Comparison of ENCODE assay signal across 22 cellular contexts in the genomic region with DNA sequence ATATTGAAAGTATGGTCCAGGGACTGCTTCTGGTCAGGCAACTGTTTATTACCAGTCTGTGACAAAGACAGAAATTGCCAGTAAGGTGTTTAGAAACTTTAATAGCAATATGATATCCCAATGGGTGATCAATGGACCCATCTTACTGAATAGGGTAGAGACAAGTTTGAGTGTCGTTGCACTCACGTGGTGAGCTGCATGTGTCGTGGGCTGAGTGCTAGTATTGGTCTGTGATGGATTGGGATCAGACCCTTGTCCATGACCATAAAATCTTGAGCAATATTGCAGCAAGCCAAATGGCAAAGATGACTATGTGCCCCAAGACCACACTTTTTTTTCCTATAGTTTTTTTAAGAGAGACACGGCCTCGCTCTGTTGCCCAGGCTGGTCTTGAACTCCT.
DNase-seq lines count a peak whose midpoint lies in the region; ATAC-seq, FAIRE-seq and TF ChIP-seq lines count a peak whose summit lies in the region.
"Had no signal": no experiment of that assay in that cellular context is flagged by ENCODE, and none has a peak within 500 bp of the region (broad histone marks: within the 10 kb centered on the region; RNA-seq: fewer than 3 reads in every experiment).

No MANE protein-coding gene starts in this region.

- FAIRE-seq in GM12891 (lab: Jason Lieb, UNC), result peak; percentile 45

- DNase-seq in activated T-cell treated with anti-CD3 and anti-CD28 coated beads, Interleukin-2, amount 50 U/mL, for 72 hours, result peak in 1 of 2 donors; percentile 18
- DNase-seq in activated T-cell treated with anti-CD3 and anti-CD28 coated beads for 4 hours (no peak), GM12891 (ENCODE audit: insufficient read length, low spot score) (no peak), SJCRH30 (no peak), osteocyte (ENCODE audit: extremely low spot score, unreplicated experiment) (no peak), DMS153 treated with DMSO at 0.1 percent for 48 hours (lab: John Stamatoyannopoulos, UW; ENCODE audit: unreplicated experiment) (no peak), gastrocnemius medialis (no peak)
- DNase-seq: activated effector memory CD4-positive, alpha-beta T cell treated with Interleukin-2 at 50 U/mL for 16 hours; CD4-positive, CD25-positive, alpha-beta regulatory T cell; glutamatergic neuron; H9; NCI-H146; NCI-H2171; NCI-H524 treated with DMSO at 0.1 percent for 48 hours; ovary; WERI-Rb-1 had no signal

- H3K36me3 ChIP-seq in SJCRH30 (peaks cover 23% of the 10 kb centered on the region; the same call in 1 of the 2 replicates), gastrocnemius medialis (no peaks in the 10 kb centered on the region)
- H3K36me3 ChIP-seq: ovary, WERI-Rb-1 had no signal

- TF ChIP-seq CTCF in osteocyte (IDR thresholded peaks at IDR 0.05) (no peak), gastrocnemius medialis (IDR thresholded peaks at IDR 0.05 in 4 of 5, conservative IDR thresholded peaks at IDR 0.05 in 1 of 5) (no peak)

- H3K27ac Mint-ChIP-seq in activated T-cell treated with anti-CD3 and anti-CD28 coated beads, Interleukin-2, amount 50 U/mL, for 72 hours, result peak overlapping the region; percentile 91
- H3K27ac Mint-ChIP-seq in osteocyte (ENCODE audit: unreplicated experiment), result peak overlapping the region; percentile 81
- H3K27ac Mint-ChIP-seq: CD4-positive, CD25-positive, alpha-beta regulatory T cell; dendritic cell treated with granulocyte-macrophage colony-stimulating factor and Interleukin-4, amounts not matched to agents 40 ng/mL and 50 ng/mL, for 4 days; H9; memory B cell had no signal

- TF ChIP-seq POLR2A in GM12891 (IDR thresholded peaks at IDR 0.05; ENCODE audit: low read depth, low read length) (no peak), gastrocnemius medialis (IDR thresholded peaks at IDR 0.05) (no peak)

- peaks cover 0 to 3% of the 10 kb centered on the region in 2 donors for H3K36me3 Mint-ChIP-seq in activated T-cell treated with anti-CD3 and anti-CD28 coated beads, Interleukin-2, amount 50 U/mL, for 72 hours (ENCODE audit: insufficient read depth in 2 of 2)
- H3K36me3 Mint-ChIP-seq in osteocyte (ENCODE audit: unreplicated experiment), result peaks cover 6% of the 10 kb centered on the region
- H3K36me3 Mint-ChIP-seq: CD4-positive, CD25-positive, alpha-beta regulatory T cell; memory B cell had no signal

- H3K27ac ChIP-seq in SJCRH30 (peak overlapping the region; percentile 55), gastrocnemius medialis (peak overlapping the region in 1 of 4 donors; percentile 23)
- H3K27ac ChIP-seq: ovary, SK-N-MC, WERI-Rb-1 had no signal

- peak; percentile 45 to 66 for ATAC-seq in activated T-cell treated with anti-CD3 and anti-CD28 coated beads, Interleukin-2, amount 50 U/mL, for 72 hours (replicated peaks in 1 of 2)
- ATAC-seq in gastrocnemius medialis (no peak), HG02970 (IDR thresholded peaks at IDR 0.05; ENCODE audit: low FRiP score, unreplicated experiment) (no peak)

- in situ Hi-C loops in gastrocnemius medialis (cut with MboI; ENCODE audit: low sequenced_read_pairs in 4 of 4), result loop anchor here in 2 of 4 donors (10.0 to 25.0 kb wide), 3 partner anchors 307 to 332 kb away; no protein-coding TSS in a partner anchor

- peaks cover 12% of the 10 kb centered on the region for H3K27me3 Mint-ChIP-seq in activated T-cell treated with anti-CD3 and anti-CD28 coated beads, Interleukin-2, amount 50 U/mL, for 72 hours (ENCODE audit: low read depth)
- H3K27me3 Mint-ChIP-seq in osteocyte (ENCODE audit: unreplicated experiment), result no peaks in the 10 kb centered on the region
- H3K27me3 Mint-ChIP-seq: memory B cell had no signal

- H3K27me3 ChIP-seq in SJCRH30 (no peaks in the 10 kb centered on the region), gastrocnemius medialis (no peaks in the 10 kb centered on the region)
- H3K27me3 ChIP-seq: ovary, right atrium auricular region had no signal

- peak overlapping the region; percentile 56 to 78 for H3K4me3 Mint-ChIP-seq in activated T-cell treated with anti-CD3 and anti-CD28 coated beads, Interleukin-2, amount 50 U/mL, for 72 hours
- no peak overlapping the region for H3K4me3 Mint-ChIP-seq in osteocyte (ENCODE audit: unreplicated experiment)
- H3K4me3 Mint-ChIP-seq: CD4-positive, CD25-positive, alpha-beta regulatory T cell; dendritic cell treated with granulocyte-macrophage colony-stimulating factor and Interleukin-4, amounts not matched to agents 40 ng/mL and 50 ng/mL, for 4 days; H9; memory B cell had no signal

- intact Hi-C loops in gastrocnemius medialis (cut with DNase I; ENCODE audit: low total_unique reads), result no loop called here

- H3K4me3 ChIP-seq in SJCRH30 (no peak overlapping the region), gastrocnemius medialis (no peak overlapping the region)
- H3K4me3 ChIP-seq: ovary, right atrium auricular region, SK-N-MC, thoracic aorta had no signal

- H3K4me1 ChIP-seq in SJCRH30 (peaks cover 9% of the 10 kb centered on the region), gastrocnemius medialis (peaks cover 3 to 4% of the 10 kb centered on the region in 2 donors)

- peaks cover 48% of the 10 kb centered on the region for H3K4me1 Mint-ChIP-seq in activated T-cell treated with anti-CD3 and anti-CD28 coated beads, Interleukin-2, amount 50 U/mL, for 72 hours (ENCODE audit: low read depth)
- peaks cover 34% of the 10 kb centered on the region for H3K4me1 Mint-ChIP-seq in osteocyte (ENCODE audit: unreplicated experiment)

- H3K9me3 ChIP-seq in SJCRH30 (replicated peaks), result no peaks in the 10 kb centered on the region
- no peaks in the 10 kb centered on the region for H3K9me3 ChIP-seq in gastrocnemius medialis
- H3K9me3 ChIP-seq: ovary, right atrium auricular region, thoracic aorta had no signal

- H3K9me3 Mint-ChIP-seq in activated T-cell treated with anti-CD3 and anti-CD28 coated beads, Interleukin-2, amount 50 U/mL, for 72 hours, result peaks cover 0 to 3% of the 10 kb centered on the region in 2 donors
- H3K9me3 Mint-ChIP-seq in osteocyte (ENCODE audit: unreplicated experiment), result no peaks in the 10 kb centered on the region
- H3K9me3 Mint-ChIP-seq: CD4-positive, CD25-positive, alpha-beta regulatory T cell; dendritic cell treated with granulocyte-macrophage colony-stimulating factor and Interleukin-4, amounts not matched to agents 40 ng/mL and 50 ng/mL, for 4 days; H9; memory B cell had no signal

TF ChIP-seq in GM12891, 5 proteins besides CTCF, POLR2A, EP300 and RAD21:
- TF ChIP-seq TAF1 (IDR thresholded peaks at IDR 0.05; ENCODE audit: low read depth, low read length) (no peak), PAX5 (IDR thresholded peaks at IDR 0.05; ENCODE audit: insufficient read depth, low read length, severe bottlenecking) (no peak), POU2F2 (IDR thresholded peaks at IDR 0.05; ENCODE audit: low read depth, low read length) (no peak), SPI1 (IDR thresholded peaks at IDR 0.05; ENCODE audit: low read depth, low read length) (no peak), POLR2AphosphoS5 (IDR thresholded peaks at IDR 0.05; ENCODE audit: low read depth, low read length) (no peak)

Comparison
In these comparisons a context has a peak if more than half of its experiments do, and no peak if none do; other contexts are left out.
1. ATAC-seq: peak in activated T-cell treated with anti-CD3 and anti-CD28 coated beads, Interleukin-2, amount 50 U/mL, for 72 hours (2 of 2); none in gastrocnemius medialis (0 of 2) and HG02970 (single experiment).